Comparison of ENCODE assay signal across 9 cellular contexts in genomic region chr12:112939761-112940357, GRCh38. TPM values are rescaled to one million over a fixed set of nuclear protein-coding genes. Genes with fewer than 3 reads are reported as not detected.
DNase-seq lines count a peak whose midpoint lies in the region; ATAC-seq, FAIRE-seq and TF ChIP-seq lines count a peak whose summit lies in the region.
"Had no signal": no experiment of that assay in that cellular context is flagged by ENCODE, and none has a peak within 500 bp of the region (broad histone marks: within the 10 kb centered on the region; RNA-seq: fewer than 3 reads in every experiment).

No MANE protein-coding gene starts in this region.

- H3K4me1 ChIP-seq in A549 = peaks cover 13% of the 10 kb centered on the region

- TF ChIP-seq POLR2A in A549 (IDR thresholded peaks at IDR 0.05; ENCODE audit: low read length) (no peak), GM18526 (IDR thresholded peaks at IDR 0.05; ENCODE audit: extremely low read depth, insufficient read length) (peak; percentile 30)

- H3K9me3 ChIP-seq in A549 = no peaks in the 10 kb centered on the region

- H3K4me1 Mint-ChIP-seq in activated naive CD8-positive, alpha-beta T cell treated with anti-CD3 and anti-CD28 coated beads, Interleukin-2, amount 10 ng/mL, durations not matched to agents 7 days and 5 days = peaks cover 48% of the 10 kb centered on the region
- H3K4me1 Mint-ChIP-seq: neural crest cell had no signal

- DNase-seq in A549 (ENCODE audit: low read depth in 1 of 2, low spot score in 1 of 2) = no peak
- peak; percentile 48 for DNase-seq in activated naive CD8-positive, alpha-beta T cell treated with anti-CD3 and anti-CD28 coated beads, Interleukin-2, amount 10 ng/mL, durations not matched to agents 7 days and 5 days
- no peak for DNase-seq in NCI-H128 (lab: John Stamatoyannopoulos, UW; ENCODE audit: unreplicated experiment)
- no peak for DNase-seq in AG08396 (ENCODE audit: low spot score)
- no peak for DNase-seq in iPS-NIHi11 (ENCODE audit: low spot score)
- no peak for DNase-seq in NCI-H187 treated with DMSO at 0.1 percent for 48 hours (lab: John Stamatoyannopoulos, UW)

- TF ChIP-seq EP300 in A549 (IDR thresholded peaks at IDR 0.05) = no peak

- peaks cover 42% of the 10 kb centered on the region for H3K36me3 Mint-ChIP-seq in activated naive CD8-positive, alpha-beta T cell treated with anti-CD3 and anti-CD28 coated beads, Interleukin-2, amount 10 ng/mL, durations not matched to agents 7 days and 5 days

- CTCF ChIA-PET in A549 (lab: Yijun Ruan, JAX) = no interaction called here

- no peak for TF ChIP-seq CTCF in A549 (IDR thresholded peaks at IDR 0.05)

- FAIRE-seq in A549 (lab: Jason Lieb, UNC) = no peak

- H3K4me2 ChIP-seq in A549 = peak overlapping the region; percentile 98

- WGBS in A549 (ENCODE audit: missing lambda C conversion rate) = 86% methylated on average over 7 of the region's 7 CpGs

- H3K9me3 Mint-ChIP-seq in activated naive CD8-positive, alpha-beta T cell treated with anti-CD3 and anti-CD28 coated beads, Interleukin-2, amount 10 ng/mL, durations not matched to agents 7 days and 5 days = no peaks in the 10 kb centered on the region
- H3K9me3 Mint-ChIP-seq: neural crest cell had no signal

- ATAC-seq in A549 (no peak), HG03135 (IDR thresholded peaks at IDR 0.05; ENCODE audit: unreplicated experiment) (peak; percentile 52)
- ATAC-seq in activated naive CD8-positive, alpha-beta T cell treated with anti-CD3 and anti-CD28 coated beads, Interleukin-2, amount 10 ng/mL, durations not matched to agents 7 days and 5 days (ENCODE audit: low read depth) = peak; percentile 38

- H3K4me3 Mint-ChIP-seq in activated naive CD8-positive, alpha-beta T cell treated with anti-CD3 and anti-CD28 coated beads, Interleukin-2, amount 10 ng/mL, durations not matched to agents 7 days and 5 days = peak overlapping the region; percentile 85
- H3K4me3 Mint-ChIP-seq: neural crest cell had no signal

- no peak for TF ChIP-seq RAD21 in A549 (conservative IDR thresholded peaks at IDR 0.05 in 1 of 2, IDR thresholded peaks at IDR 0.05 in 1 of 2)

- H3K27me3 Mint-ChIP-seq in activated naive CD8-positive, alpha-beta T cell treated with anti-CD3 and anti-CD28 coated beads, Interleukin-2, amount 10 ng/mL, durations not matched to agents 7 days and 5 days = no peaks in the 10 kb centered on the region

- H3K27ac Mint-ChIP-seq in activated naive CD8-positive, alpha-beta T cell treated with anti-CD3 and anti-CD28 coated beads, Interleukin-2, amount 10 ng/mL, durations not matched to agents 7 days and 5 days = peak overlapping the region; percentile 95

- no peak overlapping the region for H3K4me3 ChIP-seq in A549

- peak overlapping the region in 1 of 2 experiments; percentile 97; a peak in 2 of 6 replicates for H3K27ac ChIP-seq in A549

- POLR2A ChIA-PET in A549 (lab: Yijun Ruan, JAX) = no interaction called here
- POLR2A ChIA-PET in activated naive CD8-positive, alpha-beta T cell treated with anti-CD3 and anti-CD28 coated beads, Interleukin-2, amount 10 ng/mL, durations not matched to agents 7 days and 5 days (lab: Charles Lee) = interaction anchor here (0.8 to 5.0 kb wide), 4 partner anchors 9 to 38 kb away, joined by 3 to 98 read pairs (median 24); partner anchors contain the start of genes OAS1 and OAS2

TF ChIP-seq in A549, 52 proteins besides CTCF, POLR2A, EP300 and RAD21:
- no peak for TF ChIP-seq ZC3H11A (IDR thresholded peaks at IDR 0.05)
- TF ChIP-seq MAX (IDR thresholded peaks at IDR 0.05) = no peak
- no peak for TF ChIP-seq NFE2L2 (conservative IDR thresholded peaks at IDR 0.05; ENCODE audit: low read length)
- no peak for TF ChIP-seq NPAS2 (CRISPR knock-in tag; IDR thresholded peaks at IDR 0.05; ENCODE audit: borderline replicate concordance)
- TF ChIP-seq RCOR1 (IDR thresholded peaks at IDR 0.05; ENCODE audit: low read depth, low read length) = no peak
- no peak for TF ChIP-seq GATA3 (IDR thresholded peaks at IDR 0.05; ENCODE audit: borderline replicate concordance)

RNA-seq across cellular contexts. Expression of gene OAS3, which starts 1.6 kb away (rescaled TPM):
- polyA plus RNA-seq in A549 (2011; rRNA removed) (36.7 and 38.9 TPM in 2 replicates), A549 (2017; fragmentation: RNase III; extraction: RNeasy Plus Mini Kit Qiagen cat#74134 plus additional on column Dnase treatment) (22.7 to 23.3 TPM (median 22.9 TPM) in 3 replicates)
- polyA plus RNA-seq in A549 (2012; cell fraction: cytosol; rRNA removed) = 31.8 and 38.7 TPM in 2 replicates
- polyA plus RNA-seq in A549 (2012; cell fraction: nucleus; rRNA removed) = 46.2 and 52.9 TPM in 2 replicates
- 74.6 and 81.2 TPM in 2 replicates for polyA minus RNA-seq in A549 (2011; rRNA and poly(A)+ RNA removed)
- total RNA-seq in activated naive CD8-positive, alpha-beta T cell treated with anti-CD3 and anti-CD28 coated beads, Interleukin-2, amount 10 ng/mL, durations not matched to agents 7 days and 5 days = 100 to 1,000 TPM; 221 to 222 TPM

RNA-seq across cellular contexts. Expression of gene OAS1, which starts 33.1 kb away (rescaled TPM):
- 52.8 and 72.8 TPM in 2 replicates for polyA plus RNA-seq in A549 (2011; rRNA removed)
- polyA plus RNA-seq in A549 (2012; cell fraction: cytosol; rRNA removed) = 27.2 and 28.0 TPM in 2 replicates
- polyA plus RNA-seq in A549 (2012; cell fraction: nucleus; rRNA removed) = 24.1 and 24.5 TPM in 2 replicates
- polyA plus RNA-seq in A549 (2017; fragmentation: RNase III; extraction: RNeasy Plus Mini Kit Qiagen cat#74134 plus additional on column Dnase treatment) = 41.3 to 63.6 TPM (median 48.4 TPM) in 3 replicates
- 45.6 and 46.0 TPM in 2 replicates for polyA minus RNA-seq in A549 (2011; rRNA and poly(A)+ RNA removed)
- total RNA-seq in activated naive CD8-positive, alpha-beta T cell treated with anti-CD3 and anti-CD28 coated beads, Interleukin-2, amount 10 ng/mL, durations not matched to agents 7 days and 5 days = 100 to 1,000 TPM; 138 to 141 TPM
- total RNA-seq: neural crest cell had no signal

RNA-seq across cellular contexts. Expression of gene OAS2, which starts 38.5 kb away (rescaled TPM):
- 0.19 and 0.36 TPM in 2 replicates for polyA plus RNA-seq in A549 (2011; rRNA removed)
- polyA plus RNA-seq in A549 (2012; cell fraction: cytosol; rRNA removed) = 0.01 TPM in 2 replicates
- polyA plus RNA-seq in A549 (2012; cell fraction: nucleus; rRNA removed) = 0.10 and 0.16 TPM in 2 replicates
- polyA plus RNA-seq in A549 (2017; fragmentation: RNase III; extraction: RNeasy Plus Mini Kit Qiagen cat#74134 plus additional on column Dnase treatment) = 0.05 TPM in 1 of 3 replicates, not detected in the others
- polyA minus RNA-seq in A549 (2011; rRNA and poly(A)+ RNA removed) = 0.87 and 1.2 TPM in 2 replicates
- total RNA-seq in activated naive CD8-positive, alpha-beta T cell treated with anti-CD3 and anti-CD28 coated beads, Interleukin-2, amount 10 ng/mL, durations not matched to agents 7 days and 5 days = 100 to 1,000 TPM; 244 to 245 TPM
- total RNA-seq: neural crest cell had no signal

Comparison
In these comparisons a context has a peak if more than half of its experiments do, and no peak if none do; other contexts are left out.
1. ATAC-seq: peak in HG03135 (single experiment) and activated naive CD8-positive, alpha-beta T cell treated with anti-CD3 and anti-CD28 coated beads, Interleukin-2, amount 10 ng/mL, durations not matched to agents 7 days and 5 days (single experiment); none in A549 (0 of 2).